1 cellular context compared by ENCODE assay signal in the genomic region with DNA sequence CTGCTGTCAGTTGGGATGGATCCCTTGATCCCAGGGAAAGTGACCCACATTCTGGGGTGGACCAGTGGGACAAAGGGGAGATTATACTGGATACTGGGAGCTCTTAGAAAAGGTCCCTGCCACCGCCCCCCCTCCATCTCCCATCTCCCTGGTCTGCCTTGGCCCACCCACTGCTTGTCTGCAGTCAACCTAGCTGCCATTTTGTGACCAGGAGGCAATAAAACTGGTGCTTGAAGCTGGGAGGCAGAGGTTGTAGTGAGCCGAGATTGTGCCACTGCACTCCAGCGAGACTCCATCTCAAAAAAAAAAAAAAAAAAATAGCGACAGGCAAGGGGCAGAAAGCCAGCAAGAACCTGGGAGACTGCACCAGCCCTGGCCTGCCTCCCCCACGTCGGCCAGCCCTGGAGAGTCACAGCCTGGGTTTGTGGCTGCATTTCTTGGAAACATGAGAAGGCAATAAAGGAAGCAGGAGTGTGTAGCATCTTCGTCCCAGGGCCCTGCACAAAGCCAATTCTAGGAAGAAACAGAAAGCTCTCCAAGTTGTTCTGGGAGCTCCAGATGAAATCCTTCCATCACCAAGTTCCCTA.
TF ChIP-seq lines count a peak whose summit lies in the region.

No MANE protein-coding gene starts in this region.

TF ChIP-seq in K562, 482 proteins besides CTCF, POLR2A, EP300 and RAD21 (continued from another document and continues in another):
- no peak for TF ChIP-seq ZNF239 (CRISPR knock-in tag; IDR thresholded peaks at IDR 0.05)
- TF ChIP-seq, protein P1, sequence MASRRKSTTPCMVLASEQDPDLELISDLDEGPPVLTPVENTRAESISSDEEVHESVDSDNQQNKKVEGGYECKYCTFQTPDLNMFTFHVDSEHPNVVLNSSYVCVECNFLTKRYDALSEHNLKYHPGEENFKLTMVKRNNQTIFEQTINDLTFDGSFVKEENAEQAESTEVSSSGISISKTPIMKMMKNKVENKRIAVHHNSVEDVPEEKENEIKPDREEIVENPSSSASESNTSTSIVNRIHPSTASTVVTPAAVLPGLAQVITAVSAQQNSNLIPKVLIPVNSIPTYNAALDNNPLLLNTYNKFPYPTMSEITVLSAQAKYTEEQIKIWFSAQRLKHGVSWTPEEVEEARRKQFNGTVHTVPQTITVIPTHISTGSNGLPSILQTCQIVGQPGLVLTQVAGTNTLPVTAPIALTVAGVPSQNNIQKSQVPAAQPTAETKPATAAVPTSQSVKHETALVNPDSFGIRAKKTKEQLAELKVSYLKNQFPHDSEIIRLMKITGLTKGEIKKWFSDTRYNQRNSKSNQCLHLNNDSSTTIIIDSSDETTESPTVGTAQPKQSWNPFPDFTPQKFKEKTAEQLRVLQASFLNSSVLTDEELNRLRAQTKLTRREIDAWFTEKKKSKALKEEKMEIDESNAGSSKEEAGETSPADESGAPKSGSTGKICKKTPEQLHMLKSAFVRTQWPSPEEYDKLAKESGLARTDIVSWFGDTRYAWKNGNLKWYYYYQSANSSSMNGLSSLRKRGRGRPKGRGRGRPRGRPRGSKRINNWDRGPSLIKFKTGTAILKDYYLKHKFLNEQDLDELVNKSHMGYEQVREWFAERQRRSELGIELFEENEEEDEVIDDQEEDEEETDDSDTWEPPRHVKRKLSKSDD (conservative IDR thresholded peaks at IDR 0.05; ENCODE audit: low read length): no peak
- no peak for TF ChIP-seq ZNF24 (IDR thresholded peaks at IDR 0.05)
- TF ChIP-seq TRIM28 (IDR thresholded peaks at IDR 0.05): peak; percentile 52; the same call in 1 of the 2 replicates
- TF ChIP-seq FOXJ2 (tag; IDR thresholded peaks at IDR 0.05): no peak
- TF ChIP-seq, protein P2, sequence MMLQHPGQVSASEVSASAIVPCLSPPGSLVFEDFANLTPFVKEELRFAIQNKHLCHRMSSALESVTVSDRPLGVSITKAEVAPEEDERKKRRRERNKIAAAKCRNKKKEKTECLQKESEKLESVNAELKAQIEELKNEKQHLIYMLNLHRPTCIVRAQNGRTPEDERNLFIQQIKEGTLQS (IDR thresholded peaks at IDR 0.05): no peak
- TF ChIP-seq, protein P2 (CRISPR knock-in tag; conservative IDR thresholded peaks at IDR 0.05): no peak
- TF ChIP-seq MEF2D (tag; conservative IDR thresholded peaks at IDR 0.05; ENCODE audit: low read depth): no peak
- TF ChIP-seq EP400 (IDR thresholded peaks at IDR 0.05): peak; percentile 22; the same call in 1 of the 2 replicates
- no peak for TF ChIP-seq U2AF1 (optimal IDR thresholded peaks at IDR 0.05; ENCODE audit: low read depth, low read length)
- TF ChIP-seq, protein P3, sequence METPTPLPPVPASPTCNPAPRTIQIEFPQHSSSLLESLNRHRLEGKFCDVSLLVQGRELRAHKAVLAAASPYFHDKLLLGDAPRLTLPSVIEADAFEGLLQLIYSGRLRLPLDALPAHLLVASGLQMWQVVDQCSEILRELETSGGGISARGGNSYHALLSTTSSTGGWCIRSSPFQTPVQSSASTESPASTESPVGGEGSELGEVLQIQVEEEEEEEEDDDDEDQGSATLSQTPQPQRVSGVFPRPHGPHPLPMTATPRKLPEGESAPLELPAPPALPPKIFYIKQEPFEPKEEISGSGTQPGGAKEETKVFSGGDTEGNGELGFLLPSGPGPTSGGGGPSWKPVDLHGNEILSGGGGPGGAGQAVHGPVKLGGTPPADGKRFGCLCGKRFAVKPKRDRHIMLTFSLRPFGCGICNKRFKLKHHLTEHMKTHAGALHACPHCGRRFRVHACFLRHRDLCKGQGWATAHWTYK (CRISPR knock-in tag; IDR thresholded peaks at IDR 0.05): no peak
- TF ChIP-seq PTBP1 (IDR thresholded peaks at IDR 0.05; ENCODE audit: low read depth, low read length): no peak
- no peak for TF ChIP-seq HEY1 (CRISPR knock-in tag; IDR thresholded peaks at IDR 0.05; ENCODE audit: borderline replicate concordance)
- peak; percentile 75 for TF ChIP-seq NBN (IDR thresholded peaks at IDR 0.05; ENCODE audit: low read depth)
- TF ChIP-seq CBX2 (IDR thresholded peaks at IDR 0.05; ENCODE audit: insufficient read depth, low read length, poor library complexity, severe bottlenecking): no peak
- TF ChIP-seq, protein P4, sequence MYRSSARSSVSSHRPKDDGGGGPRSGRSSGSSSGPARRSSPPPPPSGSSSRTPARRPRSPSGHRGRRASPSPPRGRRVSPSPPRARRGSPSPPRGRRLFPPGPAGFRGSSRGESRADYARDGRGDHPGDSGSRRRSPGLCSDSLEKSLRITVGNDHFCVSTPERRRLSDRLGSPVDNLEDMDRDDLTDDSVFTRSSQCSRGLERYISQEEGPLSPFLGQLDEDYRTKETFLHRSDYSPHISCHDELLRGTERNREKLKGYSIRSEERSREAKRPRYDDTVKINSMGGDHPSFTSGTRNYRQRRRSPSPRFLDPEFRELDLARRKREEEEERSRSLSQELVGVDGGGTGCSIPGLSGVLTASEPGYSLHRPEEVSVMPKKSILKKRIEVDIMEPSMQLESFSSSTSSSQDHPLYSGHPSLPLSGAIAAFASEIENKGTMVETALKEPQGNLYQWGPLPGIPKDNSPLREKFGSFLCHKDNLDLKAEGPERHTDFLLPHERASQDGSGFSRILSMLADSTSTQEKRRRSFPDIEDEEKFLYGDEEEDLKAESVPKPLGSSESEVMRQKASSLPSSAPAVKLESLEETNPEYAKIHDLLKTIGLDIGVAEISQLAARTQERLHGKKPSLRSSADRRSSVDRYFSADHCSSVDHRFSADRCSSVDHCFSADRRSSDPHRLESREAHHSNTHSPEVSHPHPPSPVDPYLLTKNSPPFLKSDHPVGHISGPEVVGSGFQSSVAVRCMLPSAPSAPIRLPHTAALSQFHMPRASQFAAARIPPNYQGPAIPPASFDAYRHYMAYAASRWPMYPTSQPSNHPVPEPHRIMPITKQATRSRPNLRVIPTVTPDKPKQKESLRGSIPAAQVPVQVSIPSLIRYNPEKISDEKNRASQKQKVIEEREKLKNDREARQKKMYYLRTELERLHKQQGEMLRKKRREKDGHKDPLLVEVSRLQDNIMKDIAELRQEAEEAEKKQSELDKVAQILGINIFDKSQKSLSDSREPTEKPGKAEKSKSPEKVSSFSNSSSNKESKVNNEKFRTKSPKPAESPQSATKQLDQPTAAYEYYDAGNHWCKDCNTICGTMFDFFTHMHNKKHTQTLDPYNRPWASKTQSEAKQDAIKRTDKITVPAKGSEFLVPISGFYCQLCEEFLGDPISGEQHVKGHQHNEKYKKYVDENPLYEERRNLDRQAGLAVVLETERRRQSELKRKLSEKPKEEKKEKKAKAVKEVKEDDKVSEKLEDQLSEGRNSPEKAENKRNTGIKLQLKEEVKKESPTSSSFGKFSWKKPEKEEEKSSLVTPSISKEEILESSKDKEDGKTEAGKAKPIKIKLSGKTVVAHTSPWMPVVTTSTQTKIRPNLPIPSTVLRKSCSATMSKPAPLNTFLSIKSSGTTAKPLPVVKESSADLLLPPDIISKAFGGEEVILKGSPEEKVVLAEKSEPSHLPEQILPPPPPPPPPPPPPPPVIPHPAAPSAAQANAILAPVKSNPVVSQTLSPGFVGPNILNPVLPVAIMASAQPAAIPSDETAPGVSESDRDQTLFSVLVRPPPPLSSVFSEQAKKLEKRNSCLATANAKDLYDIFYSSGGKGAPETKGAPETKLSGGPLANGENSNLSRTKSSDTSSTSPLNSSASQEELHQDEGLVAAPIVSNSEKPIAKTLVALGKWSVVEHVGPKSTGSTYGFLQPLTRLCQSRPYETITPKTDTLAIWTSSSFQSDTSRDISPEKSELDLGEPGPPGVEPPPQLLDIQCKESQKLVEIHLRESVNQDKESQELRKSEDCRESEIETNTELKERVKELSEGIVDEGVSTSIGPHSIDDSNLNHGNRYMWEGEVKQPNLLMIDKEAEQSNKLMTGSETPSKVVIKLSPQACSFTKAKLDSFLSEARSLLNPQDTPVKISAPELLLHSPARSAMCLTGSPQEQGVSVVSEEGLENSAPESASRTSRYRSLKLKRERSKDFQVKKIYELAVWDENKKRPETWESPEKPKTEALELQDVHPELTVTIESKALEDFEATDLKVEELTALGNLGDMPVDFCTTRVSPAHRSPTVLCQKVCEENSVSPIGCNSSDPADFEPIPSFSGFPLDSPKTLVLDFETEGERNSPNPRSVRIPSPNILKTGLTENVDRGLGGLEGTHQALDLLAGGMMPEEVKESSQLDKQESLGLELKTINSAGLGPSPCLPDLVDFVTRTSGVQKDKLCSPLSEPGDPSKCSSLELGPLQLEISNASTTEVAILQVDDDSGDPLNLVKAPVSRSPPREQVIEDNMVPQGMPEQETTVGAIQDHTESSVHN (IDR thresholded peaks at IDR 0.05; ENCODE audit: borderline replicate concordance in 1 of 2, low read depth in 1 of 2): 0 out of 4 replicates have a peak, but pooled peaks of 1 of the 2 experiments have one; percentile 20
- TF ChIP-seq, protein P5, sequence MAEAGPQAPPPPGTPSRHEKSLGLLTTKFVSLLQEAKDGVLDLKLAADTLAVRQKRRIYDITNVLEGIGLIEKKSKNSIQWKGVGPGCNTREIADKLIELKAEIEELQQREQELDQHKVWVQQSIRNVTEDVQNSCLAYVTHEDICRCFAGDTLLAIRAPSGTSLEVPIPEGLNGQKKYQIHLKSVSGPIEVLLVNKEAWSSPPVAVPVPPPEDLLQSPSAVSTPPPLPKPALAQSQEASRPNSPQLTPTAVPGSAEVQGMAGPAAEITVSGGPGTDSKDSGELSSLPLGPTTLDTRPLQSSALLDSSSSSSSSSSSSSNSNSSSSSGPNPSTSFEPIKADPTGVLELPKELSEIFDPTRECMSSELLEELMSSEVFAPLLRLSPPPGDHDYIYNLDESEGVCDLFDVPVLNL (CRISPR knock-in tag; IDR thresholded peaks at IDR 0.05; ENCODE audit: low read depth): no peak
- TF ChIP-seq YY1 (IDR thresholded peaks at IDR 0.05; ENCODE audit: borderline replicate concordance in 1 of 3, control insufficient read depth in 1 of 3, extremely low read depth in 1 of 3, insufficient read depth in 3 of 3, insufficient read length in 1 of 3, insufficient replicate concordance in 2 of 3, low read depth in 1 of 3, low read length in 2 of 3): peak in 1 of 3 experiments; percentile 68
- no peak for TF ChIP-seq IFI16 (CRISPR knock-in tag; IDR thresholded peaks at IDR 0.05)
- TF ChIP-seq, protein P6, sequence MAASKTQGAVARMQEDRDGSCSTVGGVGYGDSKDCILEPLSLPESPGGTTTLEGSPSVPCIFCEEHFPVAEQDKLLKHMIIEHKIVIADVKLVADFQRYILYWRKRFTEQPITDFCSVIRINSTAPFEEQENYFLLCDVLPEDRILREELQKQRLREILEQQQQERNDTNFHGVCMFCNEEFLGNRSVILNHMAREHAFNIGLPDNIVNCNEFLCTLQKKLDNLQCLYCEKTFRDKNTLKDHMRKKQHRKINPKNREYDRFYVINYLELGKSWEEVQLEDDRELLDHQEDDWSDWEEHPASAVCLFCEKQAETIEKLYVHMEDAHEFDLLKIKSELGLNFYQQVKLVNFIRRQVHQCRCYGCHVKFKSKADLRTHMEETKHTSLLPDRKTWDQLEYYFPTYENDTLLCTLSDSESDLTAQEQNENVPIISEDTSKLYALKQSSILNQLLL (CRISPR knock-in tag; IDR thresholded peaks at IDR 0.05; ENCODE audit: borderline replicate concordance): no peak
- peak; percentile 78; the same call in 1 of the 2 replicates for TF ChIP-seq HDAC2 (IDR thresholded peaks at IDR 0.05)
- peak; percentile 70 for TF ChIP-seq MAFK (IDR thresholded peaks at IDR 0.05; ENCODE audit: low read length)
- no peak for TF ChIP-seq HDAC6 (IDR thresholded peaks at IDR 0.05; ENCODE audit: low read depth, low read length)
- no peak for TF ChIP-seq KDM5B (IDR thresholded peaks at IDR 0.05; ENCODE audit: insufficient replicate concordance, low read depth, low read length)
- TF ChIP-seq ZNF586 (CRISPR knock-in tag; conservative IDR thresholded peaks at IDR 0.05): no peak
- TF ChIP-seq PHB (CRISPR knock-in tag; IDR thresholded peaks at IDR 0.05): no peak
- no peak for TF ChIP-seq ZNF436 (CRISPR knock-in tag; IDR thresholded peaks at IDR 0.05)
- no peak for TF ChIP-seq CREBBP (IDR thresholded peaks at IDR 0.05; ENCODE audit: low read depth, low read length)
- TF ChIP-seq ZNF133 (CRISPR knock-in tag; IDR thresholded peaks at IDR 0.05): no peak
- TF ChIP-seq ZNF121 (CRISPR knock-in tag; conservative IDR thresholded peaks at IDR 0.05): no peak
- no peak for TF ChIP-seq NR1H2 (CRISPR knock-in tag; IDR thresholded peaks at IDR 0.05)
- TF ChIP-seq, protein P7, sequence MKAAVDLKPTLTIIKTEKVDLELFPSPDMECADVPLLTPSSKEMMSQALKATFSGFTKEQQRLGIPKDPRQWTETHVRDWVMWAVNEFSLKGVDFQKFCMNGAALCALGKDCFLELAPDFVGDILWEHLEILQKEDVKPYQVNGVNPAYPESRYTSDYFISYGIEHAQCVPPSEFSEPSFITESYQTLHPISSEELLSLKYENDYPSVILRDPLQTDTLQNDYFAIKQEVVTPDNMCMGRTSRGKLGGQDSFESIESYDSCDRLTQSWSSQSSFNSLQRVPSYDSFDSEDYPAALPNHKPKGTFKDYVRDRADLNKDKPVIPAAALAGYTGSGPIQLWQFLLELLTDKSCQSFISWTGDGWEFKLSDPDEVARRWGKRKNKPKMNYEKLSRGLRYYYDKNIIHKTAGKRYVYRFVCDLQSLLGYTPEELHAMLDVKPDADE (conservative IDR thresholded peaks at IDR 0.05; ENCODE audit: control insufficient read depth, low read depth, low read length): no peak
- TF ChIP-seq ZNF76 (CRISPR knock-in tag; IDR thresholded peaks at IDR 0.05; ENCODE audit: borderline replicate concordance): no peak
- TF ChIP-seq, protein P8, sequence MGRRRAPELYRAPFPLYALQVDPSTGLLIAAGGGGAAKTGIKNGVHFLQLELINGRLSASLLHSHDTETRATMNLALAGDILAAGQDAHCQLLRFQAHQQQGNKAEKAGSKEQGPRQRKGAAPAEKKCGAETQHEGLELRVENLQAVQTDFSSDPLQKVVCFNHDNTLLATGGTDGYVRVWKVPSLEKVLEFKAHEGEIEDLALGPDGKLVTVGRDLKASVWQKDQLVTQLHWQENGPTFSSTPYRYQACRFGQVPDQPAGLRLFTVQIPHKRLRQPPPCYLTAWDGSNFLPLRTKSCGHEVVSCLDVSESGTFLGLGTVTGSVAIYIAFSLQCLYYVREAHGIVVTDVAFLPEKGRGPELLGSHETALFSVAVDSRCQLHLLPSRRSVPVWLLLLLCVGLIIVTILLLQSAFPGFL (CRISPR knock-in tag; IDR thresholded peaks at IDR 0.05): no peak
- TF ChIP-seq ZNF444 (CRISPR knock-in tag; IDR thresholded peaks at IDR 0.05): no peak
- TF ChIP-seq ZNF785 (CRISPR knock-in tag; IDR thresholded peaks at IDR 0.05): no peak
- TF ChIP-seq HDGF (IDR thresholded peaks at IDR 0.05): no peak
- no peak for TF ChIP-seq MCM3 (IDR thresholded peaks at IDR 0.05)
- TF ChIP-seq MCM7 (IDR thresholded peaks at IDR 0.05): no peak
